8 cellular contexts compared by ENCODE assay signal in genomic region chr9:112378441-112379176, GRCh38. TPM values are rescaled to one million over a fixed set of nuclear protein-coding genes. Genes with fewer than 3 reads are reported as not detected.
A peak's percentile ranks its signal among the peaks of the same experiment; 100 is the strongest.
DNase-seq lines count a peak whose midpoint lies in the region; ATAC-seq and TF ChIP-seq lines count a peak whose summit lies in the region.

No MANE protein-coding gene starts in this region.

- ATAC-seq in GM19043 (IDR thresholded peaks at IDR 0.05; ENCODE audit: low read depth, unreplicated experiment) (peak; percentile 6), HG03571 (IDR thresholded peaks at IDR 0.05; ENCODE audit: unreplicated experiment) (peak; percentile 12), esophagus mucosa (peak; percentile 20)

- TF ChIP-seq CTCF in BJ (IDR thresholded peaks at IDR 0.05; ENCODE audit: insufficient read depth, low read depth, low read length) (no peak), neural crest cell (conservative IDR thresholded peaks at IDR 0.05) (no peak)

- H3K36me3 Mint-ChIP-seq in activated CD4-positive, alpha-beta T cell treated with anti-CD3 and anti-CD28 coated beads, Interleukin-2, amount 10 ng/mL, durations not matched to agents 7 days and 5 days (ENCODE audit: low read depth): peaks cover 10% of the 10 kb centered on the region
- H3K36me3 Mint-ChIP-seq in neural crest cell (ENCODE audit: low read depth): peaks cover 23% of the 10 kb centered on the region

- H3K4me1 Mint-ChIP-seq in activated CD4-positive, alpha-beta T cell treated with anti-CD3 and anti-CD28 coated beads, Interleukin-2, amount 10 ng/mL, durations not matched to agents 7 days and 5 days: peaks cover 49% of the 10 kb centered on the region
- H3K4me1 Mint-ChIP-seq in neural crest cell: peaks cover 50% of the 10 kb centered on the region

- DNase-seq in BJ (ENCODE audit: low read depth) (no peak), neural crest cell (ENCODE audit: low read depth, low spot score) (no peak), RPMI8226 (no peak)
- peak; percentile 14 for DNase-seq in activated CD4-positive, alpha-beta T cell treated with anti-CD3 and anti-CD28 coated beads, Interleukin-2, amount 10 ng/mL, durations not matched to agents 7 days and 5 days
- DNase-seq in activated CD4-positive, CD25-positive, alpha-beta regulatory T cell (lab: John Stamatoyannopoulos, UW): no peak

- no peaks in the 10 kb centered on the region for H3K27me3 Mint-ChIP-seq in activated CD4-positive, alpha-beta T cell treated with anti-CD3 and anti-CD28 coated beads, Interleukin-2, amount 10 ng/mL, durations not matched to agents 7 days and 5 days
- H3K27me3 Mint-ChIP-seq in neural crest cell (ENCODE audit: low read depth): no peaks in the 10 kb centered on the region

- peak overlapping the region; percentile 76 for H3K4me3 ChIP-seq in BJ (ENCODE audit: low read depth, low read length)

- POLR2A ChIA-PET in BJ (lab: Charles Lee): no interaction called here
- POLR2A ChIA-PET in activated CD4-positive, alpha-beta T cell treated with anti-CD3 and anti-CD28 coated beads, Interleukin-2, amount 10 ng/mL, durations not matched to agents 7 days and 5 days (lab: Charles Lee): interaction anchor here (1.2 kb wide), 1 partner anchor 339 kb away, joined by 3 read pairs; the partner anchor contains the start of gene INIP

- H3K4me3 Mint-ChIP-seq in activated CD4-positive, alpha-beta T cell treated with anti-CD3 and anti-CD28 coated beads, Interleukin-2, amount 10 ng/mL, durations not matched to agents 7 days and 5 days: peak overlapping the region; percentile 99
- H3K4me3 Mint-ChIP-seq in neural crest cell: peak overlapping the region; percentile 98

- CTCF ChIA-PET in BJ (lab: Yijun Ruan, JAX): interaction anchor here (0.6 to 2.7 kb wide), 7 partner anchors 8 to 329 kb away, joined by 3 to 10 read pairs (median 3); no protein-coding TSS in a partner anchor
- CTCF ChIA-PET in activated CD4-positive, alpha-beta T cell treated with anti-CD3 and anti-CD28 coated beads, Interleukin-2, amount 10 ng/mL, durations not matched to agents 7 days and 5 days (lab: Charles Lee): interaction anchor here (0.9 to 2.1 kb wide), 7 partner anchors 9 to 326 kb away, joined by 3 to 14 read pairs (median 3); partner anchors contain the start of gene PTBP3

- H3K27me3 ChIP-seq in BJ (ENCODE audit: control insufficient read depth, insufficient read depth, low read length): no peaks in the 10 kb centered on the region

- no peaks in the 10 kb centered on the region for H3K36me3 ChIP-seq in BJ (ENCODE audit: control insufficient read depth, insufficient read depth, low read length)

- no peaks in the 10 kb centered on the region for H3K9me3 Mint-ChIP-seq in activated CD4-positive, alpha-beta T cell treated with anti-CD3 and anti-CD28 coated beads, Interleukin-2, amount 10 ng/mL, durations not matched to agents 7 days and 5 days
- peaks cover 4% of the 10 kb centered on the region for H3K9me3 Mint-ChIP-seq in neural crest cell

- peak overlapping the region; percentile 99 for H3K27ac Mint-ChIP-seq in activated CD4-positive, alpha-beta T cell treated with anti-CD3 and anti-CD28 coated beads, Interleukin-2, amount 10 ng/mL, durations not matched to agents 7 days and 5 days
- H3K27ac Mint-ChIP-seq in neural crest cell (ENCODE audit: unreplicated experiment): peak overlapping the region; percentile 100

RNA-seq across cellular contexts. Expression of gene HSDL2, which starts 1.3 kb away (rescaled TPM):
- polyA plus RNA-seq in BJ (2011; rRNA removed): 15.2 and 26.0 TPM in 2 replicates
- polyA minus RNA-seq in BJ (2011; rRNA and poly(A)+ RNA removed): 15.4 and 21.8 TPM in 2 replicates
- 10 to 100 TPM; 18.4 to 24.1 TPM for total RNA-seq in activated CD4-positive, alpha-beta T cell treated with anti-CD3 and anti-CD28 coated beads, Interleukin-2, amount 10 ng/mL, durations not matched to agents 7 days and 5 days
- total RNA-seq in esophagus mucosa (27.5 TPM), neural crest cell (20.9 and 23.5 TPM in 2 replicates)

RNA-seq across cellular contexts. Expression of gene PTBP3, which starts 45.2 kb away (rescaled TPM):
- polyA plus RNA-seq in BJ (2011; rRNA removed): 36.8 and 44.4 TPM in 2 replicates
- 64.4 and 72.7 TPM in 2 replicates for polyA minus RNA-seq in BJ (2011; rRNA and poly(A)+ RNA removed)
- 100 to 1,000 TPM; 147 to 231 TPM for total RNA-seq in activated CD4-positive, alpha-beta T cell treated with anti-CD3 and anti-CD28 coated beads, Interleukin-2, amount 10 ng/mL, durations not matched to agents 7 days and 5 days
- total RNA-seq in esophagus mucosa: 165 TPM
- 42.5 and 46.8 TPM in 2 replicates for total RNA-seq in neural crest cell
